ENCODE assay signal across 24 cellular contexts in the genomic region with DNA sequence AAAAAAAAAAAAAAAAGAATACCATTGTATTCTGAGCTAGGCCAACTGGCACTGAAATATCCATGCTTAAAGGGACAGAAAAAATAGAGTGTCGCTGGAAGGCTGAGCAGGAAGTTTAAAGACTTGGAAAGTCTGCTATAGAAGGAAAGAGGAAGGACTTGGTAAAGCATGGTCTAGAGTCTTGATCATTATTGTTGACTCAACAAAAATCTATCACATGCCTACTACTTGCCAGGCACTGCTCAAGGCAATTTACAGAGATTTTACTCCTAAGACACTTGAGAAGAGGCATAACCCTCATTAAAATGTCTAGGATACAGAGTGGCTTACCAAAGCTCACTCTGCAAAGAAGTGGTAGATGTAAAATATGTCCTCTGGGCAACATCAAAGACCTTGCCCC.
A peak's percentile ranks its signal among the peaks of the same experiment; 100 is the strongest.
DNase-seq lines count a peak whose midpoint lies in the region; ATAC-seq and TF ChIP-seq lines count a peak whose summit lies in the region.
"Had no signal": no experiment of that assay in that cellular context is flagged by ENCODE, and none has a peak within 500 bp of the region (broad histone marks: within the 10 kb centered on the region; RNA-seq: fewer than 3 reads in every experiment).

No MANE protein-coding gene starts in this region.

- H3K4ac ChIP-seq in IMR-90 (ENCODE audit: low read depth, low read length): no peak overlapping the region

- intact Hi-C loops in IMR-90 (cut with micrococcal nuclease): no loop called here
- intact Hi-C loops in activated CD4-positive, alpha-beta T cell treated with anti-CD3 and anti-CD28 coated beads for 36 hours (cut with DNase I, micrococcal nuclease): no loop called here

- POLR2A ChIA-PET in IMR-90 (lab: Charles Lee; ENCODE audit: unreplicated experiment): no interaction called here
- POLR2A ChIA-PET in activated CD4-positive, alpha-beta T cell treated with anti-CD3 and anti-CD28 coated beads for 36 hours (lab: Charles Lee): no interaction called here

- CTCF ChIA-PET in IMR-90 (lab: Yijun Ruan, JAX): no interaction called here
- CTCF ChIA-PET in activated CD4-positive, alpha-beta T cell treated with anti-CD3 and anti-CD28 coated beads for 36 hours (lab: Charles Lee): no interaction called here

- no peak overlapping the region for H2AK9ac ChIP-seq in IMR-90 (replicated peaks; ENCODE audit: low read depth, low read length, poor library complexity)

- H4K91ac ChIP-seq in IMR-90 (ENCODE audit: insufficient read depth, low read depth, low read length): no peak overlapping the region

- dilution Hi-C loops in IMR-90 (cut with HindIII; ENCODE audit: low sequenced_read_pairs, unreplicated experiment): no loop called here

- H3K14ac ChIP-seq in IMR-90 (replicated peaks; ENCODE audit: low read depth, low read length): no peak overlapping the region

- in situ Hi-C loops in IMR-90 (cut with MboI; ENCODE audit: low sequenced_read_pairs): no loop called here

- H3K79me1 ChIP-seq in IMR-90 (ENCODE audit: low read depth in 1 of 2, low read length in 2 of 2): no peaks in the 10 kb centered on the region

- H3K9me3 ChIP-seq in IMR-90 (ENCODE audit: control insufficient read depth, insufficient read depth, low read length) (no peaks in the 10 kb centered on the region), SK-N-MC (ENCODE audit: low read depth, low read length) (no peaks in the 10 kb centered on the region)
- H3K9me3 ChIP-seq: BE2C, BLaER1 had no signal

- no TSS peak for BruUV-seq in IMR-90 (replicated peaks; lab: Mats Ljungman, UMichigan)

- ATAC-seq in IMR-90 (ENCODE audit: low read depth): no peak
- no peak for ATAC-seq in activated CD4-positive, alpha-beta T cell treated with anti-CD3 and anti-CD28 coated beads for 36 hours
- ATAC-seq: GM12878 had no signal

- no peak overlapping the region for H3K4me3 Mint-ChIP-seq in activated CD4-positive, alpha-beta T cell treated with anti-CD3 and anti-CD28 coated beads for 36 hours
- H3K4me3 Mint-ChIP-seq: CD14-positive monocyte; CD4-positive, alpha-beta memory T cell; CD4-positive, CD25-positive, alpha-beta regulatory T cell; CD8-positive, alpha-beta memory T cell had no signal

- H3K9ac ChIP-seq in IMR-90 (ENCODE audit: low read depth, low read length): no peak overlapping the region
- H3K9ac ChIP-seq in SK-N-MC (ENCODE audit: insufficient read length): no peak overlapping the region
- H3K9ac ChIP-seq: BLaER1 had no signal

- no peaks in the 10 kb centered on the region for H3K36me3 Mint-ChIP-seq in activated CD4-positive, alpha-beta T cell treated with anti-CD3 and anti-CD28 coated beads for 36 hours (ENCODE audit: low read depth)
- H3K36me3 Mint-ChIP-seq: CD14-positive monocyte; CD4-positive, alpha-beta memory T cell; CD4-positive, CD25-positive, alpha-beta regulatory T cell; CD8-positive, alpha-beta memory T cell had no signal

- H3K36me3 ChIP-seq in IMR-90 (ENCODE audit: control insufficient read depth, insufficient read depth, low read length) (no peaks in the 10 kb centered on the region), SK-N-MC (ENCODE audit: insufficient read depth, low read length) (no peaks in the 10 kb centered on the region)
- H3K36me3 ChIP-seq: BE2C, BLaER1 had no signal

- no peak overlapping the region for H3K18ac ChIP-seq in IMR-90 (ENCODE audit: low read depth, low read length)

- no peaks in the 10 kb centered on the region for H3K9me3 Mint-ChIP-seq in activated CD4-positive, alpha-beta T cell treated with anti-CD3 and anti-CD28 coated beads for 36 hours (ENCODE audit: low read depth)

- no peak overlapping the region for H3K4me3 ChIP-seq in IMR-90 (ENCODE audit: insufficient read depth, low read depth, low read length)
- H3K4me3 ChIP-seq in SK-N-MC: no peak overlapping the region
- H3K4me3 ChIP-seq: BLaER1, GM12878 had no signal

- no peak overlapping the region for H2BK15ac ChIP-seq in IMR-90 (ENCODE audit: low read depth, low read length)

- no peaks in the 10 kb centered on the region for H3K4me1 Mint-ChIP-seq in activated CD4-positive, alpha-beta T cell treated with anti-CD3 and anti-CD28 coated beads for 36 hours
- H3K4me1 Mint-ChIP-seq: CD14-positive monocyte; CD4-positive, alpha-beta memory T cell; CD4-positive, CD25-positive, alpha-beta regulatory T cell; CD8-positive, alpha-beta memory T cell had no signal

- WGBS in IMR-90 (ENCODE audit: extremely low coverage in 2 of 2, insufficient read length in 1 of 2), 2 experiments: no CpG with 5 or more reads among the region's 1 CpG

- no peak for DNase-seq in IMR-90
- DNase-seq in SK-N-MC (ENCODE audit: low read depth, low spot score): peak; percentile 30
- peak; percentile 20 for DNase-seq in globus pallidus (ENCODE audit: low spot score)
- peak; percentile 9 for DNase-seq in pons (ENCODE audit: low spot score)
- no peak for DNase-seq in stimulated activated CD4-positive, alpha-beta T cell treated with anti-CD3 and anti-CD28 coated beads, Interleukin-15, amount 100 ng/mL, for 24 hours
- DNase-seq in activated CD4-positive, alpha-beta T cell treated with anti-CD3 and anti-CD28 coated beads for 36 hours: no peak
- DNase-seq in amygdala (lab: John Stamatoyannopoulos, UW): no peak
- DNase-seq: 8988T; ACHN; BE2C; CD4-positive, alpha-beta memory T cell; CD4-positive, CD25-positive, alpha-beta regulatory T cell; CD8-positive, alpha-beta memory T cell; COR-L47; DMS 273 treated with DMSO at 0.1 percent for 48 hours; DMS153; DMS53; DMS79; DND-41; EL; GDM1 had no signal

- H4K5ac ChIP-seq in IMR-90 (ENCODE audit: low read depth, low read length): no peak overlapping the region

- H3K23ac ChIP-seq in IMR-90 (ENCODE audit: low read depth, low read length): no peak overlapping the region

- TF ChIP-seq CTCF in IMR-90 (conservative IDR thresholded peaks at IDR 0.05; ENCODE audit: low read depth, low read length): no peak

- H3K27ac Mint-ChIP-seq in activated CD4-positive, alpha-beta T cell treated with anti-CD3 and anti-CD28 coated beads for 36 hours: no peak overlapping the region
- H3K27ac Mint-ChIP-seq: CD14-positive monocyte; CD4-positive, alpha-beta memory T cell; CD4-positive, CD25-positive, alpha-beta regulatory T cell; CD8-positive, alpha-beta memory T cell had no signal

- H3K27me3 ChIP-seq in IMR-90 (ENCODE audit: control insufficient read depth, insufficient read depth, low read length): no peaks in the 10 kb centered on the region
- H3K27me3 ChIP-seq: BE2C, BLaER1 had no signal

- H2BK120ac ChIP-seq in IMR-90 (ENCODE audit: low read depth, low read length): no peak overlapping the region

- peaks cover 4% of the 10 kb centered on the region for H3K27me3 Mint-ChIP-seq in activated CD4-positive, alpha-beta T cell treated with anti-CD3 and anti-CD28 coated beads for 36 hours
- H3K27me3 Mint-ChIP-seq: CD4-positive, CD25-positive, alpha-beta regulatory T cell had no signal

- no peak overlapping the region for H2AFZ ChIP-seq in IMR-90 (replicated peaks; ENCODE audit: low read length, poor library complexity)

- no peak overlapping the region for H4K8ac ChIP-seq in IMR-90 (ENCODE audit: low read depth in 2 of 2, low read length in 2 of 2)

- H3K56ac ChIP-seq in IMR-90 (ENCODE audit: extremely low read depth, insufficient read depth, low read length): no peak overlapping the region

- no peak overlapping the region for H3K27ac ChIP-seq in IMR-90 (ENCODE audit: insufficient read depth, low read length)
- no peak overlapping the region for H3K27ac ChIP-seq in SK-N-MC
- H3K27ac ChIP-seq: BLaER1 had no signal

- no peak overlapping the region for H2BK5ac ChIP-seq in IMR-90 (ENCODE audit: low read depth, low read length, poor library complexity, severe bottlenecking)

- H3K4me2 ChIP-seq in IMR-90 (ENCODE audit: low read depth, low read length): no peak overlapping the region
- H3K4me2 ChIP-seq: BLaER1 had no signal

- H3K9me1 ChIP-seq in IMR-90 (ENCODE audit: insufficient read depth, low read length): no peaks in the 10 kb centered on the region

- no peak for TF ChIP-seq RAD21 in IMR-90 (IDR thresholded peaks at IDR 0.05; ENCODE audit: low read length)

- H2AK5ac ChIP-seq in IMR-90 (ENCODE audit: low read depth, low read length): no peak overlapping the region

- no peak for TF ChIP-seq POLR2A in IMR-90 (IDR thresholded peaks at IDR 0.05; ENCODE audit: low read depth, low read length)

- no peaks in the 10 kb centered on the region for H3K4me1 ChIP-seq in IMR-90 (ENCODE audit: control insufficient read depth, insufficient read depth, low read length)
- H3K4me1 ChIP-seq: BE2C, BLaER1 had no signal

- no peak overlapping the region for H2BK20ac ChIP-seq in IMR-90 (ENCODE audit: low read depth, low read length)

- H4K20me1 ChIP-seq in IMR-90 (ENCODE audit: insufficient read depth, low read length): no peaks in the 10 kb centered on the region
- H4K20me1 ChIP-seq: BLaER1 had no signal

TF ChIP-seq in IMR-90, 13 proteins besides CTCF, POLR2A, EP300 and RAD21:
- TF ChIP-seq MAZ (IDR thresholded peaks at IDR 0.05; ENCODE audit: borderline replicate concordance, low read depth, low read length) (no peak), MAFK (IDR thresholded peaks at IDR 0.05; ENCODE audit: low read depth, low read length) (0 out of 2 replicates have a peak, but pooled peaks have one; percentile 5)

Comparison
In these comparisons a context has a peak if more than half of its experiments do, and no peak if none do; other contexts are left out.
1. DNase-seq: peak in SK-N-MC (single experiment), globus pallidus (single experiment) and pons (single experiment); none in IMR-90 (single experiment), stimulated activated CD4-positive, alpha-beta T cell treated with anti-CD3 and anti-CD28 coated beads, Interleukin-15, amount 100 ng/mL, for 24 hours (single experiment), activated CD4-positive, alpha-beta T cell treated with anti-CD3 and anti-CD28 coated beads for 36 hours (single experiment) and amygdala (0 of 56).